ENCODE assay signal across 16 cellular contexts in the genomic region with DNA sequence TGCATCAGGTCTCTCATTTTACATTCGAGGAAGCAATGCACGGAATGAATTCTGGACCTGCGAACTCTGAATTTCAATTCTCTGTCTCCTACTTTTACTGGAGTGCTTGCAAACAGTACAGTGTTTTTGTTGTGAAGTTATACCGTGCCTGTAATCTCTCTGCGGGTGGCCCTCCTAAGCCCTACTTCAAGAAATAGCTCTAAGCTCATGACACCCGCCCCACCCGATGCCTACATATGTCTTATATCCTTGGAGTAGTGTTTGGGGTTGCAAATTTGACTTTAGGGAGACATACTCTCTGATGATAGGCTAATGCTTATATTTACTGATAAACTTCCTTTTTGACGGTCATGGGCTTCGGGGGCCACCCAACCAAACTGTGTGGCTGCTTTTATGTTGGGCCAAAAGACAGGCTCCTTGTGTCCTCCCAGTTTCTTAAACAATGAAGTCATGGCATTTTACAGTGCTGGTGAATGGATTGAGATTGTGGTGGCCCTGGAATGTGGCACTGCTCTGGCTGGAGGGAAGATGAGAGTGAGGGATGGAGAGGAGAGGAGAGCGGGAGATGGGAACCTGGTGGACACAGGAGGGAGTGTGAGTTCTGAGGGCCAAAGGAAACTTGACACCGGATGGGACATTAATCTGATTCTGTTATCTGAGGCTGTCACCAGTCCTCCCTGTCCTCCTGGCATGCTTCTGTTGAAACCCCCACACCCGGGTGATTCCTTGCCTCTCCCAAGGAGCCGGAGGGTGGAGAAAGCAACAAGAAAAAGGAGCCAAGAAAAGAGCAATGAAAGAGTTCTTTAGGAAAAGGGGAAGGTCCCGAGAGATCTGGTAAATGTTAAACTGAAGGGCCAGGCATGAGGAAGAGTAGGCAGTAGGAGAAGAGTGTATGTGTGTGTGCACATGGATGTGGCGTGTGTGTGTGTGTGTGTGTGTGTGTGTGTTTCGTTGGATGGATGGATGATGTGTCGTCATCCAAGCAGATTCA.
DNase-seq lines count a peak whose midpoint lies in the region; TF ChIP-seq lines count a peak whose summit lies in the region.
"Had no signal": no experiment of that assay in that cellular context is flagged by ENCODE, and none has a peak within 500 bp of the region (broad histone marks: within the 10 kb centered on the region; RNA-seq: fewer than 3 reads in every experiment).

No MANE protein-coding gene starts in this region.

- no peaks in the 10 kb centered on the region for H3K9me3 Mint-ChIP-seq in CD4-positive, alpha-beta memory T cell
- H3K9me3 Mint-ChIP-seq: activated B cell treated with CpG ODN at 0.5 μM for 24 hours had no signal

- no peaks in the 10 kb centered on the region for H4K20me1 ChIP-seq in GM23248 (ENCODE audit: insufficient read depth)

- H3K4me1 ChIP-seq in GM23248 (ENCODE audit: insufficient read depth) = peaks cover 38% of the 10 kb centered on the region
- H3K4me1 ChIP-seq in SJCRH30 = peaks cover 40% of the 10 kb centered on the region
- H3K4me1 ChIP-seq in Peyer's patch = peaks cover 0 to 51% (median 8%) of the 10 kb centered on the region in 4 donors
- H3K4me1 ChIP-seq in CD4-positive, alpha-beta memory T cell (ENCODE audit: insufficient read depth, low read length) = peaks cover 7% of the 10 kb centered on the region

- H3K9ac ChIP-seq in GM23248 = no peak overlapping the region
- H3K9ac ChIP-seq: BLaER1 had no signal

- TF ChIP-seq POLR2A in erythroblast (IDR thresholded peaks at IDR 0.05; ENCODE audit: low read length) (no peak), Peyer's patch (IDR thresholded peaks at IDR 0.05) (no peak)

- H3K79me2 ChIP-seq in GM23248 (ENCODE audit: insufficient read depth) = peaks cover 92% of the 10 kb centered on the region

- H3K36me3 ChIP-seq in GM23248 (ENCODE audit: low read depth) = peaks cover 2% of the 10 kb centered on the region; the same call in 1 of the 2 replicates
- H3K36me3 ChIP-seq in SJCRH30 = peaks cover 5% of the 10 kb centered on the region
- peaks cover 0 to under 1% (median 0%) of the 10 kb centered on the region in 3 donors for H3K36me3 ChIP-seq in Peyer's patch
- H3K36me3 ChIP-seq in CD4-positive, alpha-beta memory T cell (ENCODE audit: insufficient read depth, low read length) = no peaks in the 10 kb centered on the region
- H3K36me3 ChIP-seq: prostate gland had no signal

- POLR2A ChIA-PET in CD4-positive, alpha-beta memory T cell (lab: Charles Lee; ENCODE audit: partially characterized antibody) = no interaction called here

- WGBS in GM23248 (ENCODE audit: low coverage in 1 of 2, low lambda C conversion rate in 2 of 2, missing lambda C conversion rate in 2 of 2), 2 experiments = 76 to 79% methylated on average over 17 of the region's 17 CpGs

- H3K9me3 ChIP-seq in GM23248 (ENCODE audit: low read depth) = no peaks in the 10 kb centered on the region
- H3K9me3 ChIP-seq in SJCRH30 (replicated peaks) = no peaks in the 10 kb centered on the region
- H3K9me3 ChIP-seq in Peyer's patch = no peaks in the 10 kb centered on the region
- H3K9me3 ChIP-seq in CD4-positive, alpha-beta memory T cell (ENCODE audit: control insufficient read depth in 1 of 2, low read length in 2 of 2) = no peaks in the 10 kb centered on the region
- H3K9me3 ChIP-seq: BLaER1, prostate gland had no signal

- no peak overlapping the region for H3K4me3 Mint-ChIP-seq in CD4-positive, alpha-beta memory T cell
- H3K4me3 Mint-ChIP-seq: activated B cell treated with CpG ODN at 0.5 μM for 24 hours had no signal

- H3K27me3 Mint-ChIP-seq in CD4-positive, alpha-beta memory T cell = peaks cover 0 to 1% of the 10 kb centered on the region in 2 donors

- H3K4me2 ChIP-seq in GM23248 (ENCODE audit: unreplicated experiment) = no peak overlapping the region
- H3K4me2 ChIP-seq: BLaER1 had no signal

- H3K27me3 ChIP-seq in GM23248 (replicated peaks; ENCODE audit: insufficient read depth) (no peaks in the 10 kb centered on the region), SJCRH30 (no peaks in the 10 kb centered on the region), Peyer's patch (no peaks in the 10 kb centered on the region)
- H3K27me3 ChIP-seq in CD4-positive, alpha-beta memory T cell (ENCODE audit: insufficient read depth, low read length) = no peaks in the 10 kb centered on the region
- H3K27me3 ChIP-seq: BLaER1 had no signal

- H3K36me3 Mint-ChIP-seq in CD4-positive, alpha-beta memory T cell = no peaks in the 10 kb centered on the region

- peaks cover 0 to 5% (median 1%) of the 10 kb centered on the region in 4 donors for H3K4me1 Mint-ChIP-seq in CD4-positive, alpha-beta memory T cell
- H3K4me1 Mint-ChIP-seq: activated B cell treated with CpG ODN at 0.5 μM for 24 hours had no signal

- H3K4me3 ChIP-seq in GM23248 (no peak overlapping the region), SJCRH30 (no peak overlapping the region), retinal pigment epithelial cell (ENCODE audit: low read length) (no peak overlapping the region), Peyer's patch (no peak overlapping the region)
- H3K4me3 ChIP-seq in CD4-positive, alpha-beta memory T cell (ENCODE audit: low read length in 2 of 2) = no peak overlapping the region
- H3K4me3 ChIP-seq: BLaER1, prostate gland, SK-N-MC had no signal

- in situ Hi-C loops in GM23248 (cut with MboI) = no loop called here

- CTCF ChIA-PET in CD4-positive, alpha-beta memory T cell (lab: Charles Lee; ENCODE audit: partially characterized antibody) = no interaction called here

- intact Hi-C loops in CD4-positive, alpha-beta memory T cell (cut with micrococcal nuclease) = no loop called here

- peaks cover 43% of the 10 kb centered on the region for H3F3A ChIP-seq in GM23248 (ENCODE audit: insufficient read depth)

- H3K9me2 ChIP-seq in GM23248 (ENCODE audit: insufficient read depth) = no peaks in the 10 kb centered on the region

- no peak overlapping the region for H3K27ac Mint-ChIP-seq in CD4-positive, alpha-beta memory T cell
- H3K27ac Mint-ChIP-seq: activated B cell treated with CpG ODN at 0.5 μM for 24 hours had no signal

- DNase-seq in GM23248 (peak; percentile 48), SJCRH30 (peak; percentile 61 to 74), erythroblast (lab: John Stamatoyannopoulos, UW) (peak; percentile 7 to 45), retinal pigment epithelial cell (ENCODE audit: low read depth) (no peak), Peyer's patch (no peak)
- DNase-seq in activated effector memory CD4-positive, alpha-beta T cell treated with Interleukin-2 at 50 U/mL for 16 hours = no peak
- no peak for DNase-seq in CD4-positive, alpha-beta memory T cell
- DNase-seq in stimulated activated CD4-positive, alpha-beta T cell treated with anti-CD3 and anti-CD28 coated beads, Interleukin-4, amount 100 ng/mL, for 1 hour = no peak
- DNase-seq: activated B cell treated with CpG ODN at 0.5 μM for 24 hours; activated CD8-positive, alpha-beta memory T cell treated with anti-CD3 and anti-CD28 coated beads, Interleukin-2, amount 50 U/mL, for 48 hours; cortex of kidney; NCI-H1436 treated with DMSO at 0.1 percent for 48 hours; NCI-H748 treated with DMSO at 0.1 percent for 48 hours had no signal

- TF ChIP-seq CTCF in retinal pigment epithelial cell (conservative IDR thresholded peaks at IDR 0.05; ENCODE audit: low read depth, low read length) (peak; percentile 3), Peyer's patch (IDR thresholded peaks at IDR 0.05) (no peak)

- no peak overlapping the region for H3K27ac ChIP-seq in GM23248
- H3K27ac ChIP-seq in SJCRH30 = peak overlapping the region; percentile 13; the same call in 1 of the 2 replicates
- H3K27ac ChIP-seq in Peyer's patch = no peak overlapping the region
- no peak overlapping the region for H3K27ac ChIP-seq in CD4-positive, alpha-beta memory T cell (ENCODE audit: low read depth, low read length)
- H3K27ac ChIP-seq: BLaER1, prostate gland, SK-N-MC had no signal

- H2AFZ ChIP-seq in GM23248 = no peak overlapping the region

Comparison
In these comparisons a context has a peak if more than half of its experiments do, and no peak if none do; other contexts are left out.
1. DNase-seq: peak in GM23248 (single experiment), SJCRH30 (2 of 2) and erythroblast (2 of 2); none in retinal pigment epithelial cell (single experiment), Peyer's patch (0 of 3), activated effector memory CD4-positive, alpha-beta T cell treated with Interleukin-2 at 50 U/mL for 16 hours (single experiment), CD4-positive, alpha-beta memory T cell (0 of 5) and stimulated activated CD4-positive, alpha-beta T cell treated with anti-CD3 and anti-CD28 coated beads, Interleukin-4, amount 100 ng/mL, for 1 hour (single experiment).